ENCODE assay signal across 8 cellular contexts in genomic region chr16:69396187-69397061, GRCh38. TPM values are rescaled to one million over a fixed set of nuclear protein-coding genes. Genes with fewer than 3 reads are reported as not detected.
DNase-seq lines count a peak whose midpoint lies in the region; ATAC-seq and TF ChIP-seq lines count a peak whose summit lies in the region.

No MANE protein-coding gene starts in this region.

- H3K36me3 ChIP-seq in H7 (replicated peaks; ENCODE audit: control insufficient read depth, insufficient read depth, low read length), result no peaks in the 10 kb centered on the region

- H3K4me1 Mint-ChIP-seq in central memory CD8-positive, alpha-beta T cell, result no peaks in the 10 kb centered on the region

- peak overlapping the region; percentile 16; the same call in 1 of the 2 replicates for H3K27ac ChIP-seq in C4-2B

- no peak overlapping the region for H3K27ac Mint-ChIP-seq in central memory CD8-positive, alpha-beta T cell (ENCODE audit: low read depth)

- peak; percentile 75 for TF ChIP-seq CTCF in C4-2B (conservative IDR thresholded peaks at IDR 0.05)

- H3K4me3 Mint-ChIP-seq in central memory CD8-positive, alpha-beta T cell, result no peak overlapping the region

- no peaks in the 10 kb centered on the region for H3K9me3 Mint-ChIP-seq in central memory CD8-positive, alpha-beta T cell

- no peak for ATAC-seq in central memory CD8-positive, alpha-beta T cell (replicated peaks; ENCODE audit: extremely low read depth, poor library complexity, severe bottlenecking)
- ATAC-seq in left colon (peak; percentile 86), HG03521 (IDR thresholded peaks at IDR 0.05; ENCODE audit: unreplicated experiment) (no peak)

- intact Hi-C loops in left colon (cut with DNase I, micrococcal nuclease), result loop anchor here in 1 of 2 donors (10.0 kb wide), 1 partner anchor 168 kb away; the partner anchor contains the start of gene NFAT5

- H3K27me3 Mint-ChIP-seq in central memory CD8-positive, alpha-beta T cell, result no peaks in the 10 kb centered on the region

- peak; percentile 59 for DNase-seq in H7
- DNase-seq in NCI-H226, result peak; percentile 59
- peak; percentile 28 to 61 (median 38) for DNase-seq in activated CD4-positive, CD25-positive, alpha-beta regulatory T cell (lab: John Stamatoyannopoulos, UW)
- DNase-seq in central memory CD8-positive, alpha-beta T cell (ENCODE audit: low spot score in 2 of 2), result peak; percentile 41 to 55
- DNase-seq in left colon, result peak; percentile 69 to 77
- peak; percentile 39 to 74 for DNase-seq in stimulated activated CD4-positive, alpha-beta T cell treated with anti-CD3 and anti-CD28 coated beads, Interleukin-1b, Interleukin-23, amount 100 ng/mL, for 4 hours (ENCODE audit: low read depth in 2 of 2)

- no peaks in the 10 kb centered on the region for H3K27me3 ChIP-seq in H7 (ENCODE audit: control insufficient read depth, insufficient read depth, low read length)

- no peak overlapping the region for H3K4me3 ChIP-seq in H7 (ENCODE audit: insufficient read depth, low read depth, low read length)

- no peaks in the 10 kb centered on the region for H3K36me3 Mint-ChIP-seq in central memory CD8-positive, alpha-beta T cell (ENCODE audit: insufficient read depth)

RNA-seq across cellular contexts. Expression of gene TERF2, which starts 10.6 kb away (rescaled TPM):
- 15.6 and 16.2 TPM in 2 replicates for total RNA-seq in H7 (2014; rRNA removed; shearing (Covaris generic))
- 10 to 100 TPM; 33.2 to 36.6 TPM for total RNA-seq in left colon

RNA-seq across cellular contexts. Expression of gene CYB5B, which starts 28.0 kb away (rescaled TPM):
- total RNA-seq in H7 (2014; rRNA removed; shearing (Covaris generic)), result 78.4 and 103 TPM in 2 replicates
- total RNA-seq in left colon, result 100 to 1,000 TPM; 153 to 186 TPM

RNA-seq across cellular contexts. Expression of gene TMED6, which starts 44.8 kb away (rescaled TPM):
- 0.52 TPM in 1 of 2 replicates, not detected in the other for total RNA-seq in H7 (2014; rRNA removed; shearing (Covaris generic))
- total RNA-seq in left colon, result 1 to 10 TPM; 2.5 to 9.4 TPM

RNA-seq across cellular contexts. Expression of gene NIP7, which starts 56.9 kb away (rescaled TPM):
- total RNA-seq in H7 (2014; rRNA removed; shearing (Covaris generic)), result 30.7 and 31.0 TPM in 2 replicates
- total RNA-seq in left colon, result 10 to 100 TPM; 19.0 to 22.1 TPM

RNA-seq across cellular contexts. Expression of gene COG8, which starts 57.1 kb away (rescaled TPM):
- total RNA-seq in H7 (2014; rRNA removed; shearing (Covaris generic)), result 63.1 and 71.0 TPM in 2 replicates
- 10 to 100 TPM; 31.7 to 36.6 TPM for total RNA-seq in left colon
